8 cellular contexts compared by ENCODE assay signal in the genomic region with DNA sequence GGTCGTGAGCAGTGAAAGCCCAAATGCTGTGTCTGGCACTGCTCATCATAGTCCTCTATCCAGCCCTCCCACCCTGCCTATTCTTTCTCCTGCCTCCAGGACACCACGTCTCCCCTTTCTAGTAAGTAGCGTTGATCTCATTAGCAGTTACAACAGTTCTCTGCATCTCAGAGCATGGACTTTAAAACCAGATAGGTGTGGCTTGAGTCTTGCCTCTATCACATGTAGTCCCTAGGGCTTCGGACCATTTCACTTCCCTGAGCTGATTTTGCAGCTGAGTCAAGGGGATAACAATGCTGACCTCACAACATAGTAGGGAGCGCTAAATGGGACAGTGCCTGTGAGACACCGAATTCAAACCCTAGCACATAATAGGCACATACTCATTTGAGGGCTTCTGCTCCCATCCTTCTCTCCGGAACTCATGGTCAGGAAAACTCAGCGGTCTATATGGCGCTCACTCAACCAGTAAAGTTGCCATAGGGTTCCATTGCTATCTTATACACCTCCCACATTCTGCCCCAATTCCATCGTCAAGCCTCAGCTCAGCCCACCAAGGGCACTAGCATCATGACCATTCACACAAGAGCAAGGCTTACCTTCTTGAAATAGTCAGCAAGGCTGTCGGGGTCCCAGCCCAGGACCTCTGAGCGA. TPM values are rescaled to one million over a fixed set of nuclear protein-coding genes. Genes with fewer than 3 reads are reported as not detected.
DNase-seq lines count a peak whose midpoint lies in the region; ATAC-seq and TF ChIP-seq lines count a peak whose summit lies in the region.

No MANE protein-coding gene starts in this region.

- WGBS in SK-N-SH (ENCODE audit: low lambda C conversion rate), result 66% methylated on average over 11 of the region's 12 CpGs

- POLR2A ChIA-PET in SK-N-SH (lab: Yijun Ruan, JAX), result no interaction called here

- H3K27me3 ChIP-seq in thoracic aorta (replicated peaks; ENCODE audit: insufficient read depth), result no peaks in the 10 kb centered on the region
- H3K27me3 ChIP-seq in SK-N-SH (ENCODE audit: insufficient read depth), result peaks cover 6% of the 10 kb centered on the region; the same call in 1 of the 2 replicates

- H4K20me1 ChIP-seq in SK-N-SH (ENCODE audit: insufficient read depth), result no peaks in the 10 kb centered on the region

- peaks cover 13% of the 10 kb centered on the region for H3K36me3 Mint-ChIP-seq in endothelial cell (ENCODE audit: low read depth, unreplicated experiment)

- no peak overlapping the region for H3K4me2 ChIP-seq in SK-N-SH

- H3K36me3 ChIP-seq in thoracic aorta, result no peaks in the 10 kb centered on the region
- H3K36me3 ChIP-seq in SK-N-SH (replicated peaks in 1 of 2; ENCODE audit: control insufficient read depth in 1 of 2, insufficient read depth in 2 of 2, low read length in 1 of 2), result no peaks in the 10 kb centered on the region

- peak overlapping the region; percentile 82 for H3K4me3 Mint-ChIP-seq in endothelial cell (ENCODE audit: unreplicated experiment)

- H3K4me3 ChIP-seq in thoracic aorta (peak overlapping the region; percentile 69), SK-N-SH (ENCODE audit: low read depth in 2 of 2, low read length in 1 of 2) (no peak overlapping the region)

- H3K9me3 ChIP-seq in thoracic aorta (no peaks in the 10 kb centered on the region), SK-N-SH (no peaks in the 10 kb centered on the region)

- no peak for TF ChIP-seq RAD21 in SK-N-SH (IDR thresholded peaks at IDR 0.05; ENCODE audit: low read length)

- DNase-seq in CD1c-positive myeloid dendritic cell (ENCODE audit: extremely low spot score), result peak; percentile 65
- no peak for DNase-seq in endothelial cell (ENCODE audit: low spot score)
- DNase-seq in thoracic aorta (ENCODE audit: low spot score), result no peak
- no peak for DNase-seq in 8988T
- DNase-seq in SK-N-SH, result no peak
- no peak for DNase-seq in cerebellar cortex (ENCODE audit: low spot score)

- ATAC-seq in GM19324 (IDR thresholded peaks at IDR 0.05; ENCODE audit: low FRiP score, unreplicated experiment) (peak; percentile 48), HG03280 (IDR thresholded peaks at IDR 0.05; ENCODE audit: unreplicated experiment) (peak; percentile 57), thoracic aorta (ENCODE audit: insufficient number of reproducible peaks, low FRiP score, low read depth) (no peak)

- H3K4me1 ChIP-seq in thoracic aorta (ENCODE audit: control insufficient read depth in 1 of 2, low read depth in 2 of 2) (no peaks in the 10 kb centered on the region), SK-N-SH (ENCODE audit: control insufficient read depth in 1 of 2, insufficient read depth in 2 of 2, low read depth in 1 of 2, low read length in 1 of 2) (no peaks in the 10 kb centered on the region)

- H2AFZ ChIP-seq in SK-N-SH (ENCODE audit: low read depth), result no peak overlapping the region

- H3K9me3 Mint-ChIP-seq in endothelial cell (ENCODE audit: unreplicated experiment), result no peaks in the 10 kb centered on the region

- TF ChIP-seq EP300 in SK-N-SH (IDR thresholded peaks at IDR 0.05; ENCODE audit: borderline replicate concordance in 1 of 2, low read depth in 1 of 2, low read length in 1 of 2), result no peak

- H3K9me2 ChIP-seq in SK-N-SH, result no peaks in the 10 kb centered on the region

- H3K79me2 ChIP-seq in SK-N-SH (ENCODE audit: insufficient read depth), result no peaks in the 10 kb centered on the region

- CTCF ChIA-PET in SK-N-SH (lab: Yijun Ruan, JAX), result interaction anchor here (0.7 to 0.9 kb wide), 2 partner anchors 14 to 28 kb away, joined by 3 to 4 read pairs; no protein-coding TSS in a partner anchor

- no peaks in the 10 kb centered on the region for H3F3A ChIP-seq in SK-N-SH (replicated peaks; ENCODE audit: insufficient read depth)

- TF ChIP-seq CTCF in endothelial cell (IDR thresholded peaks at IDR 0.05; ENCODE audit: unreplicated experiment), result no peak
- no peak for TF ChIP-seq CTCF in thoracic aorta (IDR thresholded peaks at IDR 0.05)
- TF ChIP-seq CTCF in SK-N-SH (IDR thresholded peaks at IDR 0.05), result no peak

- H3K27ac Mint-ChIP-seq in endothelial cell (ENCODE audit: unreplicated experiment), result peak overlapping the region; percentile 91

- H3K4me1 Mint-ChIP-seq in endothelial cell (ENCODE audit: unreplicated experiment), result peaks cover 27% of the 10 kb centered on the region

- H3K27me3 Mint-ChIP-seq in endothelial cell (ENCODE audit: unreplicated experiment), result peaks cover 7% of the 10 kb centered on the region

- H3K27ac ChIP-seq in thoracic aorta (peak overlapping the region; percentile 14 to 68), SK-N-SH (ENCODE audit: low read depth in 2 of 2, low read length in 1 of 2) (no peak overlapping the region)

- H3K9ac ChIP-seq in SK-N-SH, result no peak overlapping the region

TF ChIP-seq in SK-N-SH, 30 proteins besides CTCF, POLR2A, EP300 and RAD21:
- no peak for TF ChIP-seq YY1 (IDR thresholded peaks at IDR 0.05; ENCODE audit: low read depth)
- TF ChIP-seq FOXJ3 (CRISPR knock-in tag; IDR thresholded peaks at IDR 0.05), result no peak
- no peak for TF ChIP-seq EZH2phosphoT487 (IDR thresholded peaks at IDR 0.05; ENCODE audit: borderline replicate concordance, low read depth)
- no peak for TF ChIP-seq TCF12 (IDR thresholded peaks at IDR 0.05)
- TF ChIP-seq MEF2A (IDR thresholded peaks at IDR 0.05; ENCODE audit: borderline replicate concordance, low read depth), result no peak
- TF ChIP-seq, protein P1, sequence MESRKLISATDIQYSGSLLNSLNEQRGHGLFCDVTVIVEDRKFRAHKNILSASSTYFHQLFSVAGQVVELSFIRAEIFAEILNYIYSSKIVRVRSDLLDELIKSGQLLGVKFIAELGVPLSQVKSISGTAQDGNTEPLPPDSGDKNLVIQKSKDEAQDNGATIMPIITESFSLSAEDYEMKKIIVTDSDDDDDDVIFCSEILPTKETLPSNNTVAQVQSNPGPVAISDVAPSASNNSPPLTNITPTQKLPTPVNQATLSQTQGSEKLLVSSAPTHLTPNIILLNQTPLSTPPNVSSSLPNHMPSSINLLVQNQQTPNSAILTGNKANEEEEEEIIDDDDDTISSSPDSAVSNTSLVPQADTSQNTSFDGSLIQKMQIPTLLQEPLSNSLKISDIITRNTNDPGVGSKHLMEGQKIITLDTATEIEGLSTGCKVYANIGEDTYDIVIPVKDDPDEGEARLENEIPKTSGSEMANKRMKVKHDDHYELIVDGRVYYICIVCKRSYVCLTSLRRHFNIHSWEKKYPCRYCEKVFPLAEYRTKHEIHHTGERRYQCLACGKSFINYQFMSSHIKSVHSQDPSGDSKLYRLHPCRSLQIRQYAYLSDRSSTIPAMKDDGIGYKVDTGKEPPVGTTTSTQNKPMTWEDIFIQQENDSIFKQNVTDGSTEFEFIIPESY (IDR thresholded peaks at IDR 0.05; ENCODE audit: borderline replicate concordance, low read depth), result no peak
TF ChIP-seq in SK-N-SH: peak in this region for 0.

RNA-seq across cellular contexts. Expression of a gene that starts 0.5 kb away (rescaled TPM):
- total RNA-seq in endothelial cell (ENCODE audit: unreplicated experiment) (13.8 TPM), thoracic aorta (10 to 100 TPM; 56.9 to 76.5 TPM)
- polyA plus RNA-seq in SK-N-SH (2012; rRNA removed), result not detected in 2 replicates
- not detected in 2 replicates for polyA plus RNA-seq in SK-N-SH (2012; cell fraction: cytosol; rRNA removed)
- not detected in 2 replicates for polyA plus RNA-seq in SK-N-SH (2012; cell fraction: nucleus; rRNA removed)

Comparison
In these comparisons a context has a peak if more than half of its experiments do, and no peak if none do; other contexts are left out.
1. H3K27ac ChIP-seq: peak in thoracic aorta (2 of 2); none in SK-N-SH (0 of 2).